In genomic region chr6:135211306-135211702, GRCh38 we compare ENCODE assay signal across 26 cellular contexts. TPM values are rescaled to one million over a fixed set of nuclear protein-coding genes. Genes with fewer than 3 reads are reported as not detected.
A peak's percentile ranks its signal among the peaks of the same experiment; 100 is the strongest.
DNase-seq lines count a peak whose midpoint lies in the region; ATAC-seq, FAIRE-seq and TF ChIP-seq lines count a peak whose summit lies in the region.
"Had no signal": no experiment of that assay in that cellular context is flagged by ENCODE, and none has a peak within 500 bp of the region (broad histone marks: within the 10 kb centered on the region; RNA-seq: fewer than 3 reads in every experiment).

No MANE protein-coding gene starts in this region.

- no peaks in the 10 kb centered on the region for H3K9me1 ChIP-seq in K562 (ENCODE audit: control insufficient read depth, insufficient read depth, low read length)

- H3K9me3 ChIP-seq in K562 (replicated peaks; ENCODE audit: control insufficient read depth, insufficient read depth, low read depth, low read length) = no peaks in the 10 kb centered on the region
- peaks cover 8% of the 10 kb centered on the region for H3K9me3 ChIP-seq in endodermal cell (ENCODE audit: control insufficient read depth, low read length)
- H3K9me3 ChIP-seq in vagina = no peaks in the 10 kb centered on the region
- H3K9me3 ChIP-seq: lower lobe of right lung, pancreas had no signal

- BruUV-seq in K562 (replicated peaks; lab: Mats Ljungman, UMichigan) = TSS peak; percentile 1

- no peak for TF ChIP-seq RAD21 in K562 (CRISPR knock-in tag; conservative IDR thresholded peaks at IDR 0.05 in 1 of 2, IDR thresholded peaks at IDR 0.05 in 1 of 2)

- H3K27me3 ChIP-seq in K562 (ENCODE audit: control insufficient read depth in 2 of 2, insufficient read depth in 2 of 2, low read length in 2 of 2) (no peaks in the 10 kb centered on the region), endodermal cell (ENCODE audit: control insufficient read depth, insufficient read depth, low read length, poor library complexity, severe bottlenecking) (no peaks in the 10 kb centered on the region), vagina (no peaks in the 10 kb centered on the region)
- H3K27me3 ChIP-seq: pancreas, right atrium auricular region, upper lobe of left lung had no signal

- H3K9ac ChIP-seq in K562 (ENCODE audit: insufficient read depth in 1 of 2, low read depth in 2 of 2, low read length in 2 of 2) = no peak overlapping the region
- no peak overlapping the region for H3K9ac ChIP-seq in endodermal cell (ENCODE audit: extremely low read depth, low read length, poor library complexity, severe bottlenecking)
- H3K9ac ChIP-seq: KMS-11 had no signal

- TF ChIP-seq CTCF in K562 (IDR thresholded peaks at IDR 0.05 in 2 of 3, conservative IDR thresholded peaks at IDR 0.05 in 1 of 3; ENCODE audit: insufficient read depth in 2 of 3, low read depth in 1 of 3, low read length in 3 of 3) (no peak), endodermal cell (conservative IDR thresholded peaks at IDR 0.05) (no peak), vagina (IDR thresholded peaks at IDR 0.05) (no peak)

- H3K27ac ChIP-seq in K562 (ENCODE audit: extremely low read depth, low read depth, low read length) = peak overlapping the region; percentile 13; the same call in 1 of the 3 replicates
- H3K27ac ChIP-seq in endodermal cell (ENCODE audit: low read depth, low read length) = no peak overlapping the region
- H3K27ac ChIP-seq in vagina = no peak overlapping the region
- H3K27ac ChIP-seq: KMS-11, lower lobe of right lung, pancreas, right atrium auricular region, RWPE1, upper lobe of left lung, VCaP had no signal

- H3K27ac Mint-ChIP-seq in activated naive CD8-positive, alpha-beta T cell = no peak overlapping the region
- H3K27ac Mint-ChIP-seq in activated naive CD8-positive, alpha-beta T cell treated with anti-CD3 and anti-CD28 coated beads for 36 hours = no peak overlapping the region
- no peak overlapping the region for H3K27ac Mint-ChIP-seq in endodermal cell

- H3K27me3 Mint-ChIP-seq in activated naive CD8-positive, alpha-beta T cell = no peaks in the 10 kb centered on the region
- no peaks in the 10 kb centered on the region for H3K27me3 Mint-ChIP-seq in activated naive CD8-positive, alpha-beta T cell treated with anti-CD3 and anti-CD28 coated beads for 36 hours
- no peaks in the 10 kb centered on the region for H3K27me3 Mint-ChIP-seq in endodermal cell (ENCODE audit: insufficient read depth)

- H3K9me3 Mint-ChIP-seq in activated naive CD8-positive, alpha-beta T cell (ENCODE audit: low read depth) = no peaks in the 10 kb centered on the region
- no peaks in the 10 kb centered on the region for H3K9me3 Mint-ChIP-seq in activated naive CD8-positive, alpha-beta T cell treated with anti-CD3 and anti-CD28 coated beads for 36 hours
- H3K9me3 Mint-ChIP-seq in endodermal cell = peaks cover 9% of the 10 kb centered on the region
- H3K9me3 Mint-ChIP-seq: activated naive CD4-positive, alpha-beta T cell treated with anti-CD3 and anti-CD28 coated beads, Interleukin-2, amount 50 U/mL, for 72 hours; CD14-positive monocyte had no signal

- H3K4me3 ChIP-seq in K562 = no peak overlapping the region
- H3K4me3 ChIP-seq in endodermal cell (ENCODE audit: low read length) = no peak overlapping the region
- H3K4me3 ChIP-seq in vagina = no peak overlapping the region
- H3K4me3 ChIP-seq: lower lobe of right lung, pancreas, right atrium auricular region, upper lobe of left lung had no signal

- H3K4me2 ChIP-seq in K562 (ENCODE audit: insufficient read depth, low read length) = no peak overlapping the region
- H3K4me2 ChIP-seq: KMS-11 had no signal

- H3K4me1 ChIP-seq in K562 (replicated peaks in 1 of 2; ENCODE audit: control insufficient read depth in 2 of 2, insufficient read depth in 2 of 2, low read length in 2 of 2) (no peaks in the 10 kb centered on the region; a peak in 1 of 5 replicates), endodermal cell (ENCODE audit: control insufficient read depth, insufficient read depth, low read length) (no peaks in the 10 kb centered on the region), vagina (peaks cover 28% of the 10 kb centered on the region)
- H3K4me1 ChIP-seq: lower lobe of right lung, pancreas, right atrium auricular region had no signal

- 82% methylated on average over 2 of the region's 2 CpGs for WGBS in K562 (ENCODE audit: insufficient coverage, low coverage, missing lambda C conversion rate)
- 96% methylated on average over 2 of the region's 2 CpGs; no CpG with 5 or more reads in 1 of the 2 experiments for WGBS in endodermal cell (ENCODE audit: insufficient coverage in 1 of 2, insufficient read length in 1 of 2), 2 experiments

- no peak for TF ChIP-seq POLR2A in K562 (conservative IDR thresholded peaks at IDR 0.05)
- no peak for TF ChIP-seq POLR2A in vagina (IDR thresholded peaks at IDR 0.05)

- peaks cover 26% of the 10 kb centered on the region for H3K36me3 Mint-ChIP-seq in activated naive CD8-positive, alpha-beta T cell
- H3K36me3 Mint-ChIP-seq in activated naive CD8-positive, alpha-beta T cell treated with anti-CD3 and anti-CD28 coated beads for 36 hours = peaks cover 52% of the 10 kb centered on the region
- H3K36me3 Mint-ChIP-seq in endodermal cell (ENCODE audit: low read depth) = peaks cover 20% of the 10 kb centered on the region

- CTCF ChIA-PET in K562 (lab: Yijun Ruan, JAX; ENCODE audit: low intra/inter-chr PET ratio) = no interaction called here

- POLR2A ChIA-PET in K562 (lab: Yijun Ruan, JAX) = interaction anchor here (1.3 kb wide), 1 partner anchor 19 kb away, joined by 3 read pairs; no protein-coding TSS in a partner anchor

- H2AFZ ChIP-seq in K562 (ENCODE audit: low read depth, low read length) = no peak overlapping the region

- TF ChIP-seq EP300 in K562 (IDR thresholded peaks at IDR 0.05; ENCODE audit: low read length) = no peak

- ATAC-seq in K562 (no peak), HG02885 (IDR thresholded peaks at IDR 0.05; ENCODE audit: poor library complexity, unreplicated experiment) (no peak)
- ATAC-seq: esophagus mucosa, lower lobe of right lung, pancreas had no signal

- H3K4me1 Mint-ChIP-seq in activated naive CD8-positive, alpha-beta T cell (ENCODE audit: low read depth) = peaks cover 45% of the 10 kb centered on the region
- peaks cover 34% of the 10 kb centered on the region for H3K4me1 Mint-ChIP-seq in activated naive CD8-positive, alpha-beta T cell treated with anti-CD3 and anti-CD28 coated beads for 36 hours
- H3K4me1 Mint-ChIP-seq in endodermal cell = peaks cover 13% of the 10 kb centered on the region

- H4K20me1 ChIP-seq in K562 (replicated peaks; ENCODE audit: control insufficient read depth, insufficient read depth, low read length) = no peaks in the 10 kb centered on the region

- H3K36me3 ChIP-seq in K562 (ENCODE audit: control insufficient read depth, insufficient read depth, low read length) (peaks cover 96% of the 10 kb centered on the region), endodermal cell (ENCODE audit: control insufficient read depth, insufficient read depth, low read length) (no peaks in the 10 kb centered on the region), vagina (no peaks in the 10 kb centered on the region)
- H3K36me3 ChIP-seq: lower lobe of right lung, pancreas, right atrium auricular region, upper lobe of left lung had no signal

- DNase-seq in activated naive CD8-positive, alpha-beta T cell treated with anti-CD3 and anti-CD28 coated beads for 36 hours = no peak
- DNase-seq in M059J (ENCODE audit: low read depth) = peak; percentile 61
- DNase-seq in K562 (ENCODE audit: extremely low read depth in 1 of 4, low spot score in 3 of 4) = no peak
- DNase-seq in endodermal cell = no peak
- DNase-seq in vagina (ENCODE audit: extremely low spot score in 2 of 2) = no peak
- DNase-seq: caudate nucleus; cortex of kidney; foreskin fibroblast; HCEC 1CT; head of caudate nucleus; kidney glomerular epithelial cell; lower lobe of right lung; NCI-H146; pancreas; stimulated activated CD4-positive, alpha-beta T cell treated with anti-CD3 and anti-CD28 coated beads, Interleukin-2, amount 100 ng/mL, for 24 hours; upper lobe of left lung had no signal

- no peak for FAIRE-seq in K562 (lab: Jason Lieb, UNC)
- FAIRE-seq: D721Med, pancreas had no signal

- H3K4me3 Mint-ChIP-seq in activated naive CD8-positive, alpha-beta T cell = peak overlapping the region; percentile 30
- no peak overlapping the region for H3K4me3 Mint-ChIP-seq in activated naive CD8-positive, alpha-beta T cell treated with anti-CD3 and anti-CD28 coated beads for 36 hours
- no peak overlapping the region for H3K4me3 Mint-ChIP-seq in endodermal cell
- H3K4me3 Mint-ChIP-seq: CD14-positive monocyte had no signal

- H3K79me2 ChIP-seq in K562 (ENCODE audit: control insufficient read depth, insufficient read depth, low read length) = peaks cover 24% of the 10 kb centered on the region

- in situ Hi-C loops in K562 (cut with MboI) = loop anchor here (10.0 kb wide), 1 partner anchor 213 kb away; no protein-coding TSS in a partner anchor

- intact Hi-C loops in K562 (cut with micrococcal nuclease) = loop anchor here (5.0 kb wide), 1 partner anchor 111 kb away; no protein-coding TSS in a partner anchor
- intact Hi-C loops in vagina (cut with DNase I) = no loop called here

TF ChIP-seq in K562, 482 proteins besides CTCF, POLR2A, EP300 and RAD21 (continues in another document):
- 0 out of 2 replicates have a peak, but pooled peaks have one; percentile 22 for TF ChIP-seq PHTF2 (CRISPR knock-in tag; IDR thresholded peaks at IDR 0.05)

RNA-seq across cellular contexts. Expression of gene MYB, which starts 30.2 kb away (rescaled TPM):
- 10 to 100 TPM; 36.6 to 37.2 TPM for total RNA-seq in activated naive CD8-positive, alpha-beta T cell treated with anti-CD3 and anti-CD28 coated beads for 36 hours
- total RNA-seq in M059J (2014; rRNA removed; shearing (Covaris generic)) = 5.1 and 7.4 TPM in 2 replicates
- 136 and 323 TPM in 2 replicates for total RNA-seq in K562 (2011; cell fraction: chromatin; rRNA removed; ENCODE audit: low replicate concordance)
- total RNA-seq in K562 (2011; cell fraction: nucleolus; rRNA removed) = 63.7 and 97.6 TPM in 2 replicates
- 152 and 301 TPM in 2 replicates for total RNA-seq in K562 (2011; cell fraction: nucleoplasm; rRNA removed)
- total RNA-seq in K562 (2014; rRNA removed) = 116 and 117 TPM in 2 replicates
- total RNA-seq in K562 (2014; rRNA removed; fragmentation: Illumina TruSeq; extraction: Trizol) = 149 and 170 TPM in 2 replicates
- total RNA-seq in K562 (2015; rRNA removed; fragmentation: Illumina TruSeq; extraction: Trizol) = 215 and 218 TPM in 2 replicates
- 140 and 142 TPM in 2 replicates for total RNA-seq in K562 (2021)
- polyA plus RNA-seq in K562 (2011; rRNA removed) = 82.6 and 94.1 TPM in 2 replicates
- 49.6 and 73.2 TPM in 2 replicates for polyA plus RNA-seq in K562 (2011; cell fraction: cytosol; rRNA removed)
- 131 and 141 TPM in 2 replicates for polyA plus RNA-seq in K562 (2011; cell fraction: nucleus; rRNA removed)
- 106 and 145 TPM in 2 replicates for polyA plus RNA-seq in K562 (2012)
- polyA plus RNA-seq in K562 (2014; fragmentation: Illumina TruSeq; extraction: Trizol) = 133 and 185 TPM in 2 replicates
- 10 to 100 TPM; 35.8 to 44.1 TPM for polyA plus RNA-seq in K562 (2014; fragmentation: Nextera tagmentation; extraction: Ambion mirVana)
- 153 and 155 TPM in 2 replicates for polyA plus RNA-seq in K562 (2014; rRNA removed)
- 153 and 187 TPM in 2 replicates for polyA minus RNA-seq in K562 (2011; rRNA and poly(A)+ RNA removed)
- 73.2 and 75.5 TPM in 2 replicates for polyA minus RNA-seq in K562 (2011; cell fraction: cytosol; rRNA and poly(A)+ RNA removed)
- 136 and 220 TPM in 2 replicates for polyA minus RNA-seq in K562 (2011; cell fraction: nucleus; rRNA and poly(A)+ RNA removed)
- 1 to 10 TPM; 5.3 to 5.4 TPM for total RNA-seq in endodermal cell
- 3.3 TPM for polyA plus RNA-seq in endodermal cell (2013, experiment 1 of 2)
- polyA plus RNA-seq in endodermal cell (2013, experiment 2 of 2) = 3.2 TPM
- total RNA-seq in vagina = 2.5 TPM
